24 cellular contexts compared by ENCODE assay signal in the genomic region with DNA sequence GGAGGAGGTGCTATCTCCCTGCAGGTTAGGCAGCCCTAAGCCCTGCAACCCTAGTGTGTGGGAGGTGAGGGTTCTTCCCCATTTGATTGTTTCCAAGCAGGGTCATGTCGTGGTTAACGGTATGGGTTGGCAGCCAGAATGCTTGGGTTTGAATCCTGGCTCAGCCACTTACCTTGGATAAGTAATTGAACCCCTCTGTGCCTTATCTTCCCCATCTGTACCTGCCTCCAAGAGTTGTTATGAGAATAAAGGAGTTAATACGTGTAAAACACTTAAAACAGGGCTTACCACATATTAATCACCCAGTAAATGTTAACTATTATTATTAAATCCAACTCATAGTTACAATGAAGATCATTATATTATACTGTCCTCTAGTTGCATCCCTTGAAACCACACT. TPM values are rescaled to one million over a fixed set of nuclear protein-coding genes. Genes with fewer than 3 reads are reported as not detected.
"Had no signal": no experiment of that assay in that cellular context is flagged by ENCODE, and none has a peak within 500 bp of the region (broad histone marks: within the 10 kb centered on the region; RNA-seq: fewer than 3 reads in every experiment).

No MANE protein-coding gene starts in this region.

- H3K36me3 ChIP-seq: adrenal gland, ascending aorta, left ventricle myocardium inferior, neural progenitor cell, suprapubic skin, transverse colon, vagina, WERI-Rb-1 had no signal

- H3K36me3 Mint-ChIP-seq: activated naive CD8-positive, alpha-beta T cell; mesothelial cell of epicardium; naive thymus-derived CD8-positive, alpha-beta T cell; neural progenitor cell had no signal

- H3K4me1 Mint-ChIP-seq: central memory CD8-positive, alpha-beta T cell; naive thymus-derived CD8-positive, alpha-beta T cell; stimulated activated naive CD8-positive, alpha-beta T cell treated with anti-CD3 and anti-CD28 coated beads, Interleukin-15, amount 100 ng/mL, for 72 hours had no signal

- H3K9me3 ChIP-seq: adrenal gland, ascending aorta, left ventricle myocardium inferior, suprapubic skin, transverse colon, vagina had no signal

- H3K4me3 Mint-ChIP-seq: activated naive CD8-positive, alpha-beta T cell; central memory CD8-positive, alpha-beta T cell; mesothelial cell of epicardium; naive thymus-derived CD8-positive, alpha-beta T cell; neural progenitor cell; stimulated activated naive CD8-positive, alpha-beta T cell treated with anti-CD3 and anti-CD28 coated beads, Interleukin-15, amount 100 ng/mL, for 72 hours had no signal

- H3K27ac Mint-ChIP-seq: activated naive CD8-positive, alpha-beta T cell; mesothelial cell of epicardium; naive thymus-derived CD8-positive, alpha-beta T cell; neural progenitor cell; stimulated activated naive CD8-positive, alpha-beta T cell treated with anti-CD3 and anti-CD28 coated beads, Interleukin-15, amount 100 ng/mL, for 72 hours had no signal

- ATAC-seq: foreskin keratinocyte; naive thymus-derived CD8-positive, alpha-beta T cell; stimulated activated naive CD8-positive, alpha-beta T cell treated with anti-CD3 and anti-CD28 coated beads, Interleukin-15, amount 100 ng/mL, for 72 hours had no signal

- H3K9me3 Mint-ChIP-seq: central memory CD8-positive, alpha-beta T cell; mesothelial cell of epicardium; naive thymus-derived CD8-positive, alpha-beta T cell; neural progenitor cell; stimulated activated naive CD8-positive, alpha-beta T cell treated with anti-CD3 and anti-CD28 coated beads, Interleukin-15, amount 100 ng/mL, for 72 hours had no signal

- H3K27me3 ChIP-seq: ascending aorta, foreskin keratinocyte, neural progenitor cell, transverse colon, vagina had no signal

- H3K27ac ChIP-seq: adrenal gland, ascending aorta, foreskin keratinocyte, left ventricle myocardium inferior, neural progenitor cell, suprapubic skin, transverse colon, vagina, WERI-Rb-1 had no signal

- DNase-seq: activated gamma-delta T cell treated with Interleukin-2 at 50 U/mL for 16 hours; activated T-cell treated with anti-CD3 and anti-CD28 coated beads, Interleukin-2, amount 50 U/mL, for 1 hour; adrenal gland; effector memory CD4-positive, alpha-beta T cell; foreskin keratinocyte; left ventricle myocardium inferior; naive thymus-derived CD8-positive, alpha-beta T cell; retina; stimulated activated naive CD8-positive, alpha-beta T cell treated with anti-CD3 and anti-CD28 coated beads, Interleukin-15, amount 100 ng/mL, for 72 hours; T-helper 2 cell; transverse colon; WERI-Rb-1 had no signal

- H3K4me1 ChIP-seq: adrenal gland, ascending aorta, foreskin keratinocyte, left ventricle myocardium inferior, neural progenitor cell, suprapubic skin, transverse colon, vagina had no signal

- H3K4me3 ChIP-seq: adrenal gland, ascending aorta, left ventricle myocardium inferior, neural progenitor cell, suprapubic skin, transverse colon, vagina had no signal

RNA-seq across cellular contexts. Expression of gene SPATA31E1, which starts 52.2 kb away (rescaled TPM):
- total RNA-seq: adrenal gland; ascending aorta; dermis microvascular lymphatic vessel endothelial cell; foreskin keratinocyte; glomerular endothelial cell; left ventricle myocardium inferior; lung microvascular endothelial cell; naive thymus-derived CD8-positive, alpha-beta T cell; posterior vena cava; suprapubic skin; transverse colon; vagina had no signal
- polyA plus RNA-seq: adrenal gland; esophagus; foreskin keratinocyte; naive thymus-derived CD8-positive, alpha-beta T cell had no signal
